In genomic region chr16:69599731-69600130, GRCh38 we compare ENCODE assay signal across 17 cellular contexts. TPM values are rescaled to one million over a fixed set of nuclear protein-coding genes. Genes with fewer than 3 reads are reported as not detected.
A peak's percentile ranks its signal among the peaks of the same experiment; 100 is the strongest.
DNase-seq lines count a peak whose midpoint lies in the region; ATAC-seq, FAIRE-seq and TF ChIP-seq lines count a peak whose summit lies in the region.
"Had no signal": no experiment of that assay in that cellular context is flagged by ENCODE, and none has a peak within 500 bp of the region (broad histone marks: within the 10 kb centered on the region; RNA-seq: fewer than 3 reads in every experiment).

No MANE protein-coding gene starts in this region.

- H3K4me3 Mint-ChIP-seq in GM23338, result no peak overlapping the region

- dilution Hi-C loops in IMR-90 (cut with HindIII; ENCODE audit: low sequenced_read_pairs, unreplicated experiment), result no loop called here

- H3K36me3 ChIP-seq in GM23338 (ENCODE audit: insufficient read depth) (no peaks in the 10 kb centered on the region), IMR-90 (ENCODE audit: control insufficient read depth, insufficient read depth, low read length) (no peaks in the 10 kb centered on the region), GM12878 (ENCODE audit: control insufficient read depth in 2 of 2, insufficient read depth in 2 of 2, low read length in 1 of 2) (peaks cover under 1 to 5% of the 10 kb centered on the region in 2 experiments; a peak in 3 of 4 replicates), neutrophil (no peaks in the 10 kb centered on the region)
- H3K36me3 ChIP-seq: BE2C had no signal

- no peaks in the 10 kb centered on the region for H3K9me3 Mint-ChIP-seq in GM23338
- H3K9me3 Mint-ChIP-seq: CD4-positive, alpha-beta memory T cell had no signal

- RAD21 ChIA-PET in GM12878 (lab: Charles Lee; ENCODE audit: unreplicated experiment), result no interaction called here

- H3K27ac ChIP-seq in GM23338 (ENCODE audit: low read depth) (0 out of 2 replicates have a peak overlapping the region, but pooled peaks have one; percentile 56), IMR-90 (ENCODE audit: insufficient read depth, low read length) (no peak overlapping the region), GM12878 (ENCODE audit: control insufficient read depth, insufficient read depth) (no peak overlapping the region; the same call in 1 of the 2 replicates), neutrophil (peak overlapping the region; percentile 22), right cardiac atrium (ENCODE audit: low read length) (no peak overlapping the region)

- H2BK20ac ChIP-seq in IMR-90 (ENCODE audit: low read depth, low read length), result no peak overlapping the region

- no peak overlapping the region for H2AFZ ChIP-seq in GM23338
- H2AFZ ChIP-seq in IMR-90 (replicated peaks; ENCODE audit: low read length, poor library complexity), result no peak overlapping the region
- H2AFZ ChIP-seq in GM12878 (ENCODE audit: control insufficient read depth, low read depth, low read length), result no peak overlapping the region

- no peak overlapping the region for H2AK9ac ChIP-seq in IMR-90 (replicated peaks; ENCODE audit: low read depth, low read length, poor library complexity)

- H3K9me1 ChIP-seq in IMR-90 (ENCODE audit: insufficient read depth, low read length), result peaks cover 7% of the 10 kb centered on the region

- SMC1A ChIA-PET in GM12878 (lab: Charles Lee; ENCODE audit: uncharacterized antibody, unreplicated experiment), result no interaction called here

- no peak overlapping the region for H3K4ac ChIP-seq in IMR-90 (ENCODE audit: low read depth, low read length)

- H3K4me3 ChIP-seq in GM23338, result no peak overlapping the region
- no peak overlapping the region for H3K4me3 ChIP-seq in IMR-90 (ENCODE audit: insufficient read depth, low read depth, low read length)
- no peak overlapping the region for H3K4me3 ChIP-seq in GM12878
- H3K4me3 ChIP-seq in neutrophil (ENCODE audit: low read depth in 1 of 2, low read length in 1 of 2), result no peak overlapping the region
- no peak overlapping the region for H3K4me3 ChIP-seq in right cardiac atrium (ENCODE audit: low read length)

- no peak overlapping the region for H4K91ac ChIP-seq in IMR-90 (ENCODE audit: insufficient read depth, low read depth, low read length)

- H3K79me1 ChIP-seq in IMR-90 (ENCODE audit: low read depth in 1 of 2, low read length in 2 of 2), result peaks cover 24 to 72% of the 10 kb centered on the region in 2 experiments

- H3K23ac ChIP-seq in IMR-90 (ENCODE audit: low read depth, low read length), result no peak overlapping the region; the same call in 1 of the 2 replicates

- no peaks in the 10 kb centered on the region for H3K9me3 ChIP-seq in IMR-90 (ENCODE audit: control insufficient read depth, insufficient read depth, low read length)
- no peaks in the 10 kb centered on the region; the same call in 2 of the 3 replicates for H3K9me3 ChIP-seq in GM12878 (replicated peaks; ENCODE audit: control insufficient read depth, insufficient read depth, low read length)
- H3K9me3 ChIP-seq in neutrophil, result no peaks in the 10 kb centered on the region
- no peaks in the 10 kb centered on the region for H3K9me3 ChIP-seq in right cardiac atrium (ENCODE audit: control insufficient read depth, low read length)
- H3K9me3 ChIP-seq: BE2C had no signal

- H4K5ac ChIP-seq in IMR-90 (ENCODE audit: low read depth, low read length), result no peak overlapping the region

- no peak for TF ChIP-seq RAD21 in IMR-90 (IDR thresholded peaks at IDR 0.05; ENCODE audit: low read length)
- TF ChIP-seq RAD21 in GM12878 (IDR thresholded peaks at IDR 0.05; ENCODE audit: insufficient read depth, low read depth, low read length), result no peak

- H3K56ac ChIP-seq in IMR-90 (ENCODE audit: extremely low read depth, insufficient read depth, low read length), result no peak overlapping the region

- no TSS peak for BruUV-seq in IMR-90 (replicated peaks; lab: Mats Ljungman, UMichigan)
- BruUV-seq in GM12878 (replicated peaks; lab: Mats Ljungman, UMichigan), result TSS peak; percentile 28

- TF ChIP-seq CTCF in GM23338 (conservative IDR thresholded peaks at IDR 0.05; ENCODE audit: low read depth in 2 of 2), result no peak
- TF ChIP-seq CTCF in IMR-90 (conservative IDR thresholded peaks at IDR 0.05; ENCODE audit: low read depth, low read length), result no peak
- TF ChIP-seq CTCF in GM12878 (IDR thresholded peaks at IDR 0.05 in 2 of 3, conservative IDR thresholded peaks at IDR 0.05 in 1 of 3; ENCODE audit: control insufficient read depth in 2 of 3, extremely low read depth in 1 of 3, insufficient read depth in 1 of 3, low read depth in 3 of 3, low read length in 3 of 3), result no peak
- TF ChIP-seq CTCF in neutrophil (IDR thresholded peaks at IDR 0.05), result no peak

- TF ChIP-seq POLR2A in IMR-90 (IDR thresholded peaks at IDR 0.05; ENCODE audit: low read depth, low read length) (no peak), GM12878 (IDR thresholded peaks at IDR 0.05; ENCODE audit: low read depth, low read length) (no peak)

- DNase-seq in GM23338 (ENCODE audit: low spot score) (no peak), IMR-90 (no peak), GM12878 (ENCODE audit: low read depth, low spot score) (no peak), sciatic nerve (ENCODE audit: low spot score) (no peak), cardiac septum (ENCODE audit: low spot score) (no peak), right cardiac atrium (no peak)
- DNase-seq: BE2C; CD4-positive, alpha-beta memory T cell; NCI-H1092 treated with DMSO at 0.1 percent for 48 hours; NCI-H187; NCI-H2171; NCI-H446 treated with DMSO at 0.1 percent for 48 hours; NCI-H748 treated with DMSO at 0.1 percent for 48 hours; SHP77 had no signal

- no peak overlapping the region for H4K8ac ChIP-seq in IMR-90 (ENCODE audit: low read depth in 2 of 2, low read length in 2 of 2)

- H2BK120ac ChIP-seq in IMR-90 (ENCODE audit: low read depth, low read length), result no peak overlapping the region

- H3K4me1 ChIP-seq in GM23338 (ENCODE audit: insufficient read depth), result no peaks in the 10 kb centered on the region
- H3K4me1 ChIP-seq in IMR-90 (ENCODE audit: control insufficient read depth, insufficient read depth, low read length), result peaks cover 3% of the 10 kb centered on the region; the same call in 1 of the 2 replicates
- H3K4me1 ChIP-seq in GM12878 (ENCODE audit: control insufficient read depth, insufficient read depth, low read length), result no peaks in the 10 kb centered on the region
- H3K4me1 ChIP-seq in neutrophil (ENCODE audit: control insufficient read depth in 1 of 2, insufficient read depth in 1 of 2, low read depth in 1 of 2, low read length in 1 of 2), result peaks cover 3 to 4% of the 10 kb centered on the region in 2 experiments
- H3K4me1 ChIP-seq in right cardiac atrium (ENCODE audit: control insufficient read depth, insufficient read depth, low read length), result peaks cover 4% of the 10 kb centered on the region
- H3K4me1 ChIP-seq: BE2C had no signal

- CTCF ChIA-PET in IMR-90 (lab: Yijun Ruan, JAX) (no interaction called here), GM12878 (lab: Yijun Ruan, JAX) (no interaction called here)

- H3F3A ChIP-seq in GM23338 (replicated peaks; ENCODE audit: low read depth), result no peaks in the 10 kb centered on the region

- no peak overlapping the region for H2BK15ac ChIP-seq in IMR-90 (ENCODE audit: low read depth, low read length)

- 0 out of 2 replicates have a peak overlapping the region, but pooled peaks have one; percentile 34 for H3K14ac ChIP-seq in IMR-90 (replicated peaks; ENCODE audit: low read depth, low read length)

- no peaks in the 10 kb centered on the region for H3K36me3 Mint-ChIP-seq in GM23338 (ENCODE audit: low read depth)

- no peak overlapping the region for H2BK5ac ChIP-seq in IMR-90 (ENCODE audit: low read depth, low read length, poor library complexity, severe bottlenecking)

- in situ Hi-C loops in IMR-90 (cut with MboI; ENCODE audit: low sequenced_read_pairs), result no loop called here
- in situ Hi-C loops in GM12878 (cut with MboI), result no loop called here

- no peaks in the 10 kb centered on the region for H3K9me2 ChIP-seq in GM23338 (ENCODE audit: insufficient read depth)

- no peak overlapping the region for H3K18ac ChIP-seq in IMR-90 (ENCODE audit: low read depth, low read length)

- H4K20me1 ChIP-seq in GM23338 (replicated peaks; ENCODE audit: insufficient read depth), result peaks cover 18% of the 10 kb centered on the region; the same call in 1 of the 2 replicates
- peaks cover 76% of the 10 kb centered on the region for H4K20me1 ChIP-seq in IMR-90 (ENCODE audit: insufficient read depth, low read length)
- H4K20me1 ChIP-seq in GM12878 (ENCODE audit: control insufficient read depth, insufficient read depth), result no peaks in the 10 kb centered on the region

- no peak overlapping the region for H2AK5ac ChIP-seq in IMR-90 (ENCODE audit: low read depth, low read length)

- no peak for FAIRE-seq in GM12878 (lab: Jason Lieb, UNC)
- FAIRE-seq: D721Med had no signal

- no peak overlapping the region; the same call in 1 of the 2 replicates for H3K27ac Mint-ChIP-seq in GM23338

- H3K27me3 Mint-ChIP-seq in GM23338 (ENCODE audit: insufficient read depth, low read depth, poor library complexity), result peaks cover 2% of the 10 kb centered on the region
- H3K27me3 Mint-ChIP-seq: CD4-positive, alpha-beta memory T cell had no signal

- no peak for ATAC-seq in GM23338
- ATAC-seq in IMR-90 (ENCODE audit: low read depth), result no peak
- ATAC-seq in GM12878, result peak; percentile 49; the same call in 2 of the 3 replicates
- no peak for ATAC-seq in sciatic nerve
- no peak for ATAC-seq in GM18873 (IDR thresholded peaks at IDR 0.05; ENCODE audit: low FRiP score, unreplicated experiment)
- ATAC-seq in right cardiac atrium, result no peak

- intact Hi-C loops in IMR-90 (cut with micrococcal nuclease) (no loop called here), GM12878 (cut with micrococcal nuclease; ENCODE audit: unreplicated experiment) (no loop called here), sciatic nerve (cut with DNase I) (no loop called here), cardiac septum (cut with DNase I) (no loop called here), right cardiac atrium (cut with DNase I) (no loop called here)

- POLR2A ChIA-PET in IMR-90 (lab: Charles Lee; ENCODE audit: unreplicated experiment) (no interaction called here), GM12878 (lab: Charles Lee) (interaction anchor here (0.6 to 1.0 kb wide), 2 partner anchors 10 to 31 kb away, joined by 3 to 4 read pairs; no protein-coding TSS in a partner anchor)

- H3K4me2 ChIP-seq in GM23338, result no peak overlapping the region
- no peak overlapping the region for H3K4me2 ChIP-seq in IMR-90 (ENCODE audit: low read depth, low read length)
- no peak overlapping the region for H3K4me2 ChIP-seq in GM12878 (ENCODE audit: control insufficient read depth, insufficient read depth)

- 88% methylated on average over 1 of the region's 1 CpG; no CpG with 5 or more reads in 1 of the 2 experiments for WGBS in IMR-90 (ENCODE audit: extremely low coverage in 2 of 2, insufficient read length in 1 of 2), 2 experiments
- WGBS in GM12878 (ENCODE audit: insufficient coverage, insufficient replicate concordance, low lambda C conversion rate, missing lambda C conversion rate), result 90% methylated on average over 1 of the region's 1 CpG
- 88% methylated on average over 1 of the region's 1 CpG for WGBS in right cardiac atrium

- no peak for TF ChIP-seq EP300 in GM12878 (IDR thresholded peaks at IDR 0.05; ENCODE audit: borderline replicate concordance in 1 of 2, control insufficient read depth in 1 of 2, low read depth in 2 of 2, low read length in 2 of 2)

- H3K27me3 ChIP-seq in GM23338 (ENCODE audit: insufficient read depth) (no peaks in the 10 kb centered on the region), IMR-90 (ENCODE audit: control insufficient read depth, insufficient read depth, low read length) (no peaks in the 10 kb centered on the region), GM12878 (replicated peaks in 1 of 2; ENCODE audit: control insufficient read depth in 2 of 2, insufficient read depth in 2 of 2, low read length in 1 of 2) (no peaks in the 10 kb centered on the region), neutrophil (no peaks in the 10 kb centered on the region), right cardiac atrium (ENCODE audit: control insufficient read depth, insufficient read depth) (no peaks in the 10 kb centered on the region)
- H3K27me3 ChIP-seq: BE2C had no signal

- H3K9ac ChIP-seq in IMR-90 (ENCODE audit: low read depth, low read length), result no peak overlapping the region
- no peak overlapping the region for H3K9ac ChIP-seq in GM12878 (ENCODE audit: control insufficient read depth, insufficient read depth, low read length)

- H3K79me2 ChIP-seq in GM23338 (replicated peaks; ENCODE audit: insufficient read depth) (peaks cover 70% of the 10 kb centered on the region), GM12878 (ENCODE audit: control insufficient read depth, insufficient read depth, low read length) (peaks cover 68% of the 10 kb centered on the region)

- no peaks in the 10 kb centered on the region; the same call in 2 of the 3 replicates for H3K4me1 Mint-ChIP-seq in GM23338

RNA-seq across cellular contexts. Expression of gene NFAT5, which starts 34.0 kb away (rescaled TPM):
- total RNA-seq in GM23338 (2014; rRNA removed; shearing (Covaris generic)), result 27.0 and 31.9 TPM in 2 replicates
- 10.6 and 12.6 TPM in 2 replicates for polyA plus RNA-seq in GM23338 (2016; fragmentation: Nextera tagmentation; extraction: Ambion mirVana)
- total RNA-seq in IMR-90 (2012; rRNA removed), result 16.9 and 20.1 TPM in 2 replicates
- 10.8 and 10.9 TPM in 2 replicates for polyA plus RNA-seq in IMR-90 (2012; rRNA removed)
- 1.7 and 1.8 TPM in 2 replicates for polyA plus RNA-seq in IMR-90 (2012; cell fraction: cytosol; rRNA removed)
- 10.2 and 78.3 TPM in 2 replicates for polyA plus RNA-seq in IMR-90 (2012; cell fraction: nucleus; rRNA removed; ENCODE audit: low replicate concordance)
- 196 and 208 TPM in 2 replicates for total RNA-seq in GM12878 (2013; cell fraction: nucleolus; rRNA removed)
- 12.9 and 14.2 TPM in 2 replicates for total RNA-seq in GM12878 (2014; rRNA removed)
- 17.9 and 19.3 TPM in 2 replicates for total RNA-seq in GM12878 (2014; rRNA removed; fragmentation: Illumina TruSeq; extraction: Trizol)
- total RNA-seq in GM12878 (2021), result 17.8 and 21.4 TPM in 2 replicates
- polyA plus RNA-seq in GM12878 (2011; ENCODE audit: low read depth), result 5.0 TPM
- 31.5 and 35.4 TPM in 2 replicates for polyA plus RNA-seq in GM12878 (2011; rRNA removed)
- 9.7 and 12.4 TPM in 2 replicates for polyA plus RNA-seq in GM12878 (2011; cell fraction: cytosol; rRNA removed)
- polyA plus RNA-seq in GM12878 (2011; cell fraction: nucleus; rRNA removed), result 40.6 and 48.0 TPM in 2 replicates
- polyA plus RNA-seq in GM12878 (2012), result 7.0 and 8.6 TPM in 2 replicates
- 22.3 and 28.2 TPM in 2 replicates for polyA plus RNA-seq in GM12878 (2014; fragmentation: Illumina TruSeq; extraction: Trizol)
- polyA plus RNA-seq in GM12878 (2014; fragmentation: Nextera tagmentation; extraction: Ambion mirVana), result 1 to 10 TPM in 1 of 2 experiments, under 1 TPM in 1; 0.58 to 1.9 TPM
- polyA plus RNA-seq in GM12878 (2014; rRNA removed), result 9.6 and 11.3 TPM in 2 replicates
- polyA plus RNA-seq in GM12878 (2016; fragmentation: Nextera tagmentation; extraction: Ambion mirVana), result 1 to 10 TPM; 5.2 to 5.5 TPM
- polyA minus RNA-seq in GM12878 (2011; rRNA and poly(A)+ RNA removed), result 66.6 and 96.6 TPM in 2 replicates
- 19.8 and 23.2 TPM in 2 replicates for polyA minus RNA-seq in GM12878 (2011; cell fraction: cytosol; rRNA and poly(A)+ RNA removed)
- 37.4 and 55.7 TPM in 2 replicates for polyA minus RNA-seq in GM12878 (2011; cell fraction: nucleus; rRNA and poly(A)+ RNA removed)
- total RNA-seq in sciatic nerve, result 87.0 TPM
- 28.5 TPM for total RNA-seq in cardiac septum
- 10 to 100 TPM; 17.7 to 28.5 (median 23.5) TPM for total RNA-seq in right cardiac atrium
- polyA plus RNA-seq in right cardiac atrium, result 6.9 TPM

Comparison
In these comparisons a context has a peak if more than half of its experiments do, and no peak if none do; other contexts are left out.
1. H3K27ac ChIP-seq: peak in GM23338 (single experiment) and neutrophil (single experiment); none in IMR-90 (single experiment), GM12878 (single experiment) and right cardiac atrium (single experiment).